In the genomic region with DNA sequence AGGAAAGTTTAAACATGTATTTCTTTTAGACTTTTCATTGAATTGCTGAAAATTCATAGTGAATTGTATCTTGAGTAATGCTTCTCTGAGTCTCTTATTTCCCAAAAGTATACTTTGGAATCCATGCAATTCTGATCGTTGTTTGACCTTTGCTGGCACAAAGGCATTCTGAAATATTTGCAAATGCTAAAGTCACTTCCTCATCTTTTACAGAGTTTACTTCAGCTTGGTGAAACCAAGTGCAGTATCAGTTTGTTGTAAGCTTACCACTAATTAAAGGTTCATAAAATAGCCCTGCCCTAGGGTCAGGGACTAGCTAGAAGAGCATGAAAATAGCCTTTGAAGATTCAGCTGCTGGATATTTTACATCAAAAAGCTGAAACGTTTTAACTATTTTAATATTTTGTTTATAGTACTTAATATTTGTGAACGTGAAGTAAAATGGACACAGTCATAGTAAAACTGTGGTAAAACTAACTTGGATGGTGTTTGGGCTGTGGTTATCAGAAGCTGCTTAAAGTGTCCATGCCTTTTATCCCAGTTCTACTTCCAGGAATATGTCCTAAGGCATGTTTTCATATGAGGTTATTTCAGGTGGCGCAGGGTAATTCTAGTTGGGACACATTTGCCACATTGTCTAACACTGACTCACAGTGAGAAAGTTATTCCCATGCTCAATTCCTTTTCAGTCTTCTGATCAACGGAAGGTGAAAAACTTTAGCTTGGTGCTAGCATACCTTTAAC, we compare ENCODE assay signal across 8 cellular contexts. TPM values are rescaled to one million over a fixed set of nuclear protein-coding genes. Genes with fewer than 3 reads are reported as not detected.
DNase-seq lines count a peak whose midpoint lies in the region; ATAC-seq and TF ChIP-seq lines count a peak whose summit lies in the region.

No MANE protein-coding gene starts in this region.

- H3K36me3 Mint-ChIP-seq in activated CD8-positive, alpha-beta T cell treated with anti-CD3 and anti-CD28 coated beads for 36 hours (ENCODE audit: low read depth): peaks cover 45% of the 10 kb centered on the region

- H3K4me1 Mint-ChIP-seq in activated CD8-positive, alpha-beta T cell treated with anti-CD3 and anti-CD28 coated beads for 36 hours (ENCODE audit: low read depth): peaks cover 61% of the 10 kb centered on the region

- peak overlapping the region; percentile 44 for H3K4me3 Mint-ChIP-seq in activated CD8-positive, alpha-beta T cell treated with anti-CD3 and anti-CD28 coated beads for 36 hours

- POLR2A ChIA-PET in activated CD8-positive, alpha-beta T cell treated with anti-CD3 and anti-CD28 coated beads for 36 hours (lab: Charles Lee): interaction anchor here (1.0 to 6.2 kb wide), 6 partner anchors 13 to 82 kb away, joined by 3 to 131 read pairs (median 10); a partner anchor contains a TSS

- CTCF ChIA-PET in activated CD8-positive, alpha-beta T cell treated with anti-CD3 and anti-CD28 coated beads for 36 hours (lab: Charles Lee): interaction anchor here (0.9 to 2.5 kb wide), 11 partner anchors 8 to 86 kb away, joined by 3 to 9 read pairs (median 6); no protein-coding TSS in a partner anchor

- no peaks in the 10 kb centered on the region for H3K27me3 Mint-ChIP-seq in activated CD8-positive, alpha-beta T cell treated with anti-CD3 and anti-CD28 coated beads for 36 hours

- no peak for TF ChIP-seq CTCF in activated CD8-positive, alpha-beta T cell treated with anti-CD3 and anti-CD28 coated beads for 36 hours (IDR thresholded peaks at IDR 0.05)

- intact Hi-C loops in Right ventricle myocardium inferior (cut with DNase I): no loop called here
- intact Hi-C loops in cardiac septum (cut with DNase I): no loop called here
- intact Hi-C loops in activated CD8-positive, alpha-beta T cell treated with anti-CD3 and anti-CD28 coated beads for 36 hours (cut with micrococcal nuclease): no loop called here

- peak overlapping the region; percentile 100 for H3K27ac Mint-ChIP-seq in activated CD8-positive, alpha-beta T cell treated with anti-CD3 and anti-CD28 coated beads for 36 hours

- DNase-seq in Right ventricle myocardium inferior (ENCODE audit: missing footprints): no peak
- no peak for DNase-seq in cardiac septum (ENCODE audit: low spot score)
- DNase-seq in activated CD8-positive, alpha-beta T cell treated with anti-CD3 and anti-CD28 coated beads for 36 hours: no peak
- peak; percentile 66 for DNase-seq in kidney glomerular epithelial cell (lab: John Stamatoyannopoulos, UW)
- DNase-seq in superior temporal gyrus (ENCODE audit: extremely low spot score): no peak
- DNase-seq in NCI-H1105 treated with DMSO at 0.1 percent for 48 hours (lab: John Stamatoyannopoulos, UW): no peak
- DNase-seq in stimulated activated CD4-positive, alpha-beta T cell treated with anti-CD3 and anti-CD28 coated beads, Interleukin-4, amount 100 ng/mL, for 1 hour: no peak
- no peak for DNase-seq in iPS-NIHi7 (ENCODE audit: extremely low spot score)

- ATAC-seq in Right ventricle myocardium inferior: peak; percentile 49
- ATAC-seq in activated CD8-positive, alpha-beta T cell treated with anti-CD3 and anti-CD28 coated beads for 36 hours: no peak

- peaks cover 2% of the 10 kb centered on the region for H3K9me3 Mint-ChIP-seq in activated CD8-positive, alpha-beta T cell treated with anti-CD3 and anti-CD28 coated beads for 36 hours

RNA-seq across cellular contexts. Expression of a gene that starts 45.3 kb away (rescaled TPM):
- total RNA-seq in Right ventricle myocardium inferior (22.3 TPM), cardiac septum (9.2 TPM)
- 1 to 10 TPM; 4.0 to 4.1 TPM for total RNA-seq in activated CD8-positive, alpha-beta T cell treated with anti-CD3 and anti-CD28 coated beads for 36 hours
